28 cellular contexts compared by ENCODE assay signal in the genomic region with DNA sequence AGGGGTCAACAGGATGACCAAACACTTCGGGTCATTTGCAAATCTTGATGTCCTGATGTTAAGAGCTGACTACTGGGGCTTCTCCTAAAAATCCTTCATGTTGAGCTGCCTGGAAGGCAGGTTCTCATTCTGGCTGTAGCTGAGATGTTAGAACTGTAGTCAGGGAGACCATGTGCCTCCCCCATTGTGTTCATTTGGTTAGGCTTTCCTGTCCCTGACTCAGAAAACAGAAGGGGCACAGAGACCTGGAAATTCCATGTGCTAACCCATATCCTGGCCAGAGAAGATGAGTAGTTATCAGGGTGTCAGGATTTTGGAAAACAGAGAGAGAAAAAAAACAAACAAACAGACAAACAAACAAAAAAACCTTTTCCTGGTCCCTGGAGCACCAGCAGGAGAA.
"Had no signal": no experiment of that assay in that cellular context is flagged by ENCODE, and none has a peak within 500 bp of the region (broad histone marks: within the 10 kb centered on the region; RNA-seq: fewer than 3 reads in every experiment).

No MANE protein-coding gene starts in this region.

- H3K9me3 Mint-ChIP-seq: activated CD4-positive, alpha-beta T cell treated with anti-CD3 and anti-CD28 coated beads, Interleukin-2, amount 10 ng/mL, durations not matched to agents 7 days and 5 days; activated naive CD4-positive, alpha-beta T cell treated with anti-CD3 and anti-CD28 coated beads, Interleukin-2, amount 50 U/mL, for 24 hours; activated T-cell treated with anti-CD3 and anti-CD28 coated beads, Interleukin-2, amount 50 U/mL, for 24 hours; activated T-helper 2 cell treated with anti-CD3 and anti-CD28 coated beads, Interferon-gamma antibody, Interleukin-2, Interleukin-4, amounts not matched to agents 10 μg/mL and 5 μg/mL and 100 μg/mL, durations not matched to agents 14 hours and 24 hours and 36 hours had no signal

- H3K4me3 Mint-ChIP-seq: activated CD4-positive, alpha-beta T cell treated with anti-CD3 and anti-CD28 coated beads, Interleukin-2, amount 10 ng/mL, durations not matched to agents 7 days and 5 days; activated CD8-positive, alpha-beta T cell treated with anti-CD3 and anti-CD28 coated beads, Interleukin-2, amount 10 ng/mL, durations not matched to agents 7 days and 5 days; activated naive CD4-positive, alpha-beta T cell treated with anti-CD3 and anti-CD28 coated beads, Interleukin-2, amount 50 U/mL, for 24 hours; activated naive CD8-positive, alpha-beta T cell treated with anti-CD3 and anti-CD28 coated beads, Interleukin-2, amount 10 ng/mL, durations not matched to agents 7 days and 5 days; activated T-cell treated with anti-CD3 and anti-CD28 coated beads, Interleukin-2, amount 50 U/mL, for 24 hours; IgD-negative memory B cell had no signal

- H3K27me3 ChIP-seq: ascending aorta, cardiac muscle cell, MG63, SJCRH30 had no signal

- H3K27me3 Mint-ChIP-seq: activated CD4-positive, alpha-beta T cell treated with anti-CD3 and anti-CD28 coated beads, Interleukin-2, amount 10 ng/mL, durations not matched to agents 7 days and 5 days; activated naive CD4-positive, alpha-beta T cell treated with anti-CD3 and anti-CD28 coated beads, Interleukin-2, amount 50 U/mL, for 24 hours; activated naive CD8-positive, alpha-beta T cell treated with anti-CD3 and anti-CD28 coated beads, Interleukin-2, amount 10 ng/mL, durations not matched to agents 7 days and 5 days; IgD-negative memory B cell had no signal

- H3K27ac ChIP-seq: ascending aorta, cardiac muscle cell, SJCRH30, SK-N-MC had no signal

- H3K36me3 ChIP-seq: ascending aorta, cardiac muscle cell, MG63 had no signal

- H3K4me1 Mint-ChIP-seq: activated CD4-positive, alpha-beta T cell treated with anti-CD3 and anti-CD28 coated beads, Interleukin-2, amount 10 ng/mL, durations not matched to agents 7 days and 5 days; activated naive CD4-positive, alpha-beta T cell treated with anti-CD3 and anti-CD28 coated beads, Interleukin-2, amount 50 U/mL, for 24 hours; activated naive CD8-positive, alpha-beta T cell treated with anti-CD3 and anti-CD28 coated beads, Interleukin-2, amount 10 ng/mL, durations not matched to agents 7 days and 5 days had no signal

- H3K4me1 ChIP-seq: SJCRH30 had no signal

- H3K36me3 Mint-ChIP-seq: activated naive CD4-positive, alpha-beta T cell treated with anti-CD3 and anti-CD28 coated beads, Interleukin-2, amount 50 U/mL, for 24 hours; activated naive CD8-positive, alpha-beta T cell treated with anti-CD3 and anti-CD28 coated beads, Interleukin-2, amount 10 ng/mL, durations not matched to agents 7 days and 5 days; IgD-negative memory B cell had no signal

- H3K4me3 ChIP-seq: ascending aorta, cardiac muscle cell, MG63, SJCRH30, SK-N-MC had no signal

- H3K9me3 ChIP-seq: ascending aorta, MG63, SJCRH30 had no signal

- DNase-seq: activated CD4-positive, alpha-beta T cell treated with anti-CD3 and anti-CD28 coated beads, Interleukin-2, amount 10 ng/mL, durations not matched to agents 7 days and 5 days; activated CD4-positive, alpha-beta T cell treated with anti-CD3 and anti-CD28 coated beads, Interleukin-2, amount 50 U/mL, for 48 hours; activated CD8-positive, alpha-beta T cell treated with anti-CD3 and anti-CD28 coated beads, Interleukin-2, amount 10 ng/mL, durations not matched to agents 7 days and 5 days; activated gamma-delta T cell; activated naive CD4-positive, alpha-beta T cell treated with Interleukin-2 at 50 U/mL for 16 hours; activated naive CD8-positive, alpha-beta T cell treated with anti-CD3 and anti-CD28 coated beads, Interleukin-2, amount 10 ng/mL, durations not matched to agents 7 days and 5 days; activated T-cell treated with anti-CD3 and anti-CD28 coated beads, Interleukin-2, amount 50 U/mL, for 24 hours; amygdala; KBM-7; MG63; NCI-H1048; NCI-H1105 treated with DMSO at 0.1 percent for 48 hours; NCI-H1436; NCI-H1694; NCI-H2029; NCI-H2171; NCI-H2227 treated with DMSO at 0.1 percent for 48 hours; NCI-H446; NCI-H524 treated with DMSO at 0.1 percent for 48 hours; SHP77; SJCRH30; T1000 had no signal

- H3K27ac Mint-ChIP-seq: activated CD4-positive, alpha-beta T cell treated with anti-CD3 and anti-CD28 coated beads, Interleukin-2, amount 10 ng/mL, durations not matched to agents 7 days and 5 days; activated CD8-positive, alpha-beta T cell treated with anti-CD3 and anti-CD28 coated beads, Interleukin-2, amount 10 ng/mL, durations not matched to agents 7 days and 5 days; activated naive CD4-positive, alpha-beta T cell treated with anti-CD3 and anti-CD28 coated beads, Interleukin-2, amount 50 U/mL, for 24 hours; activated naive CD8-positive, alpha-beta T cell treated with anti-CD3 and anti-CD28 coated beads, Interleukin-2, amount 10 ng/mL, durations not matched to agents 7 days and 5 days; activated T-cell treated with anti-CD3 and anti-CD28 coated beads, Interleukin-2, amount 50 U/mL, for 24 hours; activated T-helper 2 cell treated with anti-CD3 and anti-CD28 coated beads, Interferon-gamma antibody, Interleukin-2, Interleukin-4, amounts not matched to agents 10 μg/mL and 5 μg/mL and 100 μg/mL, durations not matched to agents 14 hours and 24 hours and 36 hours; IgD-negative memory B cell had no signal
